ENCODE assay signal across 10 cellular contexts in the genomic region with DNA sequence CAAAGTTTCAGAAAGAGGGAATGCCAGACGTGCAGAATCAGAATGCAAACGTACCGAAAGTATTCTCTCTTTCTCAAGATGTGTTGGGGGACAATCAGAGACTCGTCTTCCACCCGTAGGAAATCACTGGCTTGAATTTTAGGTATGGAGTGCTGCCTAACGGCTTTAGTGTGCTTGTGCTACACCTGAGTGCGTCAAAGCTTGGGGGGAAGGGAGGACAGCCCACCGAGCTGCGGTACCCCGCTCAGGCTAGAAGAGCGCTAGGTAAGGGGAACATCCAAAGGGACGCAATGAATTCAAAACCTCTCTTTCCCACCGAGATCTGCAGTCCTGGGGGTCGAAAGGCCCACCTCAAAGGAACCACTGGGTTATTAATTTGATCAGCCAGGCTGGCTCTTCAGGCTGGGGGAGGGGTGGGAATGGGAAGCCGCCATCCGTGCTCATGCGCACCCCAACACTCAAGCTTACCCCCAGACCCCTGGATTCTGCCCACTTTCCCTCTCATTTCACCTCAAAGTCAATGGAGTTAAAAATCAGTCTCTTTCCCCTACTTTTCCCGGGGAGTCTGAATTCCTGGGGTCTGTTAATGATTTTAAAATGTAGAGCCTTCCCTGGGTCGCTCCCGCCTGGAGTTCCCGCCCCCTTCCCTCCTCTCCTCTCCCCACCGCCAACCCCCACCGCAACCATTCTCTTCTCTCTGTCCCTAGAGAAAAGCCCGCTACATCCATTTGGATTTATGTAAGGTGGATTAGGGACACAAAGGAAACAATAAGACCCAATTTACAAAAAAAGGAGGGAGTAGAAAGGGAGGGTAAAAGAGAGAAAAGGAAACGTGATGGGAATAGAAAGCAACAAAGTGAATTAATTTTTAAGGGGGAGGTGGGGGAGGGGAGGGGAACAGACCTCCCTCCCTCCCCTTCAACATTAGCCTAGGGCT. TPM values are rescaled to one million over a fixed set of nuclear protein-coding genes. Genes with fewer than 3 reads are reported as not detected.
A peak's percentile ranks its signal among the peaks of the same experiment; 100 is the strongest.
DNase-seq lines count a peak whose midpoint lies in the region; ATAC-seq and TF ChIP-seq lines count a peak whose summit lies in the region.
"Had no signal": no experiment of that assay in that cellular context is flagged by ENCODE, and none has a peak within 500 bp of the region (broad histone marks: within the 10 kb centered on the region; RNA-seq: fewer than 3 reads in every experiment).

No MANE protein-coding gene starts in this region.

- no peaks in the 10 kb centered on the region for H4K20me1 ChIP-seq in BLaER1
- H4K20me1 ChIP-seq in neural progenitor cell (ENCODE audit: low read depth): peaks cover 70% of the 10 kb centered on the region

- H3K9me3 Mint-ChIP-seq in endodermal cell: no peaks in the 10 kb centered on the region
- H3K9me3 Mint-ChIP-seq in neural progenitor cell: no peaks in the 10 kb centered on the region
- H3K9me3 Mint-ChIP-seq: activated naive CD8-positive, alpha-beta T cell treated with anti-CD3 and anti-CD28 coated beads, Interleukin-2, amount 10 ng/mL, durations not matched to agents 7 days and 5 days had no signal

- H3K4me3 Mint-ChIP-seq in endodermal cell (peak overlapping the region; percentile 79), neural progenitor cell (peak overlapping the region; percentile 96)

- H3K4me3 ChIP-seq in BLaER1 (peak overlapping the region; percentile 29), HUES48 (ENCODE audit: low read depth, low read length) (peak overlapping the region; percentile 70), endodermal cell (ENCODE audit: low read length) (peak overlapping the region; percentile 97), neural progenitor cell (peak overlapping the region; percentile 97)

- H3K79me2 ChIP-seq in neural progenitor cell (ENCODE audit: low read depth): peaks cover 97% of the 10 kb centered on the region

- no peak overlapping the region for H2AFZ ChIP-seq in neural progenitor cell (replicated peaks)

- H3K27ac ChIP-seq in BLaER1 (no peak overlapping the region), HUES48 (ENCODE audit: low read depth, low read length) (peak overlapping the region; percentile 32), endodermal cell (ENCODE audit: low read depth, low read length) (no peak overlapping the region), neural progenitor cell (peak overlapping the region; percentile 75)

- H3K9me3 ChIP-seq in BLaER1 (no peaks in the 10 kb centered on the region), HUES48 (ENCODE audit: control insufficient read depth, insufficient read depth, low read length) (no peaks in the 10 kb centered on the region), endodermal cell (ENCODE audit: control insufficient read depth, low read length) (no peaks in the 10 kb centered on the region), neural progenitor cell (ENCODE audit: low read depth) (no peaks in the 10 kb centered on the region)

- intact Hi-C loops in sciatic nerve (cut with DNase I): loop anchor here (10.0 kb wide), 2 partner anchors 885 to 1825 kb away; no protein-coding TSS in a partner anchor

- H3K4me1 ChIP-seq in BLaER1 (peaks cover 13% of the 10 kb centered on the region), HUES48 (ENCODE audit: control insufficient read depth, insufficient read depth, low read length) (peaks cover 32% of the 10 kb centered on the region), endodermal cell (ENCODE audit: control insufficient read depth, insufficient read depth, low read length) (peaks cover 6% of the 10 kb centered on the region), neural progenitor cell (peaks cover 49% of the 10 kb centered on the region)

- H3K36me3 ChIP-seq in BLaER1: no peaks in the 10 kb centered on the region
- peaks cover 4% of the 10 kb centered on the region; the same call in 1 of the 2 replicates for H3K36me3 ChIP-seq in HUES48 (ENCODE audit: control insufficient read depth, insufficient read depth, low read length)
- peaks cover 10% of the 10 kb centered on the region for H3K36me3 ChIP-seq in endodermal cell (ENCODE audit: control insufficient read depth, insufficient read depth, low read length)
- H3K36me3 ChIP-seq in neural progenitor cell: peaks cover 18% of the 10 kb centered on the region

- H3K4me2 ChIP-seq in BLaER1: peak overlapping the region; percentile 98
- peak overlapping the region; percentile 96 for H3K4me2 ChIP-seq in neural progenitor cell

- H3K27ac Mint-ChIP-seq in endodermal cell (no peak overlapping the region), neural progenitor cell (peak overlapping the region; percentile 96)
- H3K27ac Mint-ChIP-seq: activated naive CD8-positive, alpha-beta T cell treated with anti-CD3 and anti-CD28 coated beads, Interleukin-2, amount 10 ng/mL, durations not matched to agents 7 days and 5 days had no signal

- peaks cover 42% of the 10 kb centered on the region for H3K27me3 ChIP-seq in BLaER1
- peaks cover 53% of the 10 kb centered on the region for H3K27me3 ChIP-seq in HUES48 (ENCODE audit: control insufficient read depth, insufficient read depth, low read length)
- H3K27me3 ChIP-seq in endodermal cell (ENCODE audit: control insufficient read depth, insufficient read depth, low read length, poor library complexity, severe bottlenecking): no peaks in the 10 kb centered on the region
- no peaks in the 10 kb centered on the region for H3K27me3 ChIP-seq in neural progenitor cell

- ATAC-seq in sciatic nerve: no peak
- ATAC-seq: HepG2 had no signal

- peak; percentile 73 for DNase-seq in endodermal cell
- DNase-seq in neural progenitor cell (ENCODE audit: low spot score): peak; percentile 89
- DNase-seq in iPS-NIHi7 (ENCODE audit: extremely low spot score): no peak
- no peak for DNase-seq in NCI-H146 treated with DMSO at 0.1 percent for 48 hours (lab: John Stamatoyannopoulos, UW; ENCODE audit: unreplicated experiment)
- DNase-seq in GF-D8 (lab: John Stamatoyannopoulos, UW): no peak
- no peak for DNase-seq in sciatic nerve (ENCODE audit: low spot score)
- DNase-seq: activated naive CD8-positive, alpha-beta T cell treated with anti-CD3 and anti-CD28 coated beads, Interleukin-2, amount 10 ng/mL, durations not matched to agents 7 days and 5 days had no signal

- H3F3A ChIP-seq in neural progenitor cell (ENCODE audit: low read depth): peaks cover 50% of the 10 kb centered on the region

- H3K27me3 Mint-ChIP-seq in endodermal cell (ENCODE audit: insufficient read depth) (peaks cover 32% of the 10 kb centered on the region), neural progenitor cell (ENCODE audit: insufficient read depth, low read depth) (peaks cover 4% of the 10 kb centered on the region)

- H3K9ac ChIP-seq in BLaER1 (no peak overlapping the region), HUES48 (ENCODE audit: low read depth, low read length) (no peak overlapping the region; the same call in 1 of the 2 replicates), endodermal cell (ENCODE audit: extremely low read depth, low read length, poor library complexity, severe bottlenecking) (peak overlapping the region; percentile 48), neural progenitor cell (peak overlapping the region; percentile 76)

- H3K4me1 Mint-ChIP-seq in endodermal cell: peaks cover 57% of the 10 kb centered on the region
- H3K4me1 Mint-ChIP-seq in neural progenitor cell: peaks cover 46% of the 10 kb centered on the region

- 3 to 5% methylated on average over 14 to 22 of the region's 25 CpGs for WGBS in endodermal cell (ENCODE audit: insufficient coverage in 1 of 2, insufficient read length in 1 of 2), 2 experiments

- TF ChIP-seq CTCF in endodermal cell (conservative IDR thresholded peaks at IDR 0.05) (no peak), neural progenitor cell (IDR thresholded peaks at IDR 0.05) (no peak)

- H3K36me3 Mint-ChIP-seq in endodermal cell (ENCODE audit: low read depth): peaks cover 7% of the 10 kb centered on the region
- H3K36me3 Mint-ChIP-seq in neural progenitor cell: peaks cover 19% of the 10 kb centered on the region
- H3K36me3 Mint-ChIP-seq: activated naive CD8-positive, alpha-beta T cell treated with anti-CD3 and anti-CD28 coated beads, Interleukin-2, amount 10 ng/mL, durations not matched to agents 7 days and 5 days had no signal

RNA-seq across cellular contexts. Expression of a gene that starts 2.5 kb away (rescaled TPM):
- total RNA-seq in endodermal cell (10 to 100 TPM; 74.1 to 87.3 TPM), neural progenitor cell (ENCODE audit: low replicate concordance) (300 and 323 TPM in 2 replicates), sciatic nerve (17.7 TPM)
- 83.9 TPM for polyA plus RNA-seq in endodermal cell (2013, experiment 1 of 2)
- 76.5 TPM for polyA plus RNA-seq in endodermal cell (2013, experiment 2 of 2)
- total RNA-seq: HepG2 had no signal
- polyA plus RNA-seq: HepG2 had no signal

Comparison
In these comparisons a context has a peak if more than half of its experiments do, and no peak if none do; other contexts are left out.
1. H3K27ac ChIP-seq: peak in HUES48 (single experiment) and neural progenitor cell (single experiment); none in BLaER1 (single experiment) and endodermal cell (single experiment).
2. H3K4me3 ChIP-seq: peak in every context shown above with its lines; median percentile 97 in endodermal cell; 97 in neural progenitor cell; 70 in HUES48; 29 in BLaER1.
3. H3K9ac ChIP-seq: peak in endodermal cell (single experiment) and neural progenitor cell (single experiment); none in BLaER1 (single experiment) and HUES48 (single experiment).
4. DNase-seq: peak in endodermal cell (single experiment) and neural progenitor cell (single experiment); none in iPS-NIHi7 (single experiment), NCI-H146 treated with DMSO at 0.1 percent for 48 hours (single experiment), GF-D8 (single experiment) and sciatic nerve (single experiment).